Comparison of ENCODE assay signal across 1 cellular context in genomic region chr1:25608488-25609178, GRCh38.
TF ChIP-seq lines count a peak whose summit lies in the region.

No MANE protein-coding gene starts in this region.

TF ChIP-seq in K562, 482 proteins besides CTCF, POLR2A, EP300 and RAD21 (continued from another document):
- TF ChIP-seq TEAD4 (IDR thresholded peaks at IDR 0.05; ENCODE audit: low read length) (peak; percentile 6; the same call in 1 of the 2 replicates), TEAD4 (CRISPR knock-in tag; IDR thresholded peaks at IDR 0.05; ENCODE audit: borderline replicate concordance) (no peak), SMC3 (conservative IDR thresholded peaks at IDR 0.05; ENCODE audit: insufficient read depth, low read depth, low read length) (peak; percentile 71), ZNF324 (CRISPR knock-in tag; IDR thresholded peaks at IDR 0.05) (no peak), PBX2 (CRISPR knock-in tag; IDR thresholded peaks at IDR 0.05; ENCODE audit: low read depth) (no peak), PBX2 (tag; conservative IDR thresholded peaks at IDR 0.05; ENCODE audit: low read depth) (peak; percentile 60)
